1 cellular context compared by ENCODE assay signal in genomic region chr21:42401164-42401563, GRCh38.
TF ChIP-seq lines count a peak whose summit lies in the region.

No MANE protein-coding gene starts in this region.

TF ChIP-seq in HepG2, 621 proteins besides CTCF, POLR2A, EP300 and RAD21:
- TF ChIP-seq ZNF451 (CRISPR knock-in tag; IDR thresholded peaks at IDR 0.05) (no peak), CEBPB (IDR thresholded peaks at IDR 0.05; ENCODE audit: borderline replicate concordance, low read depth, low read length) (peak; percentile 8; the same call in 1 of the 2 replicates)
